ENCODE assay signal across 8 cellular contexts in the genomic region with DNA sequence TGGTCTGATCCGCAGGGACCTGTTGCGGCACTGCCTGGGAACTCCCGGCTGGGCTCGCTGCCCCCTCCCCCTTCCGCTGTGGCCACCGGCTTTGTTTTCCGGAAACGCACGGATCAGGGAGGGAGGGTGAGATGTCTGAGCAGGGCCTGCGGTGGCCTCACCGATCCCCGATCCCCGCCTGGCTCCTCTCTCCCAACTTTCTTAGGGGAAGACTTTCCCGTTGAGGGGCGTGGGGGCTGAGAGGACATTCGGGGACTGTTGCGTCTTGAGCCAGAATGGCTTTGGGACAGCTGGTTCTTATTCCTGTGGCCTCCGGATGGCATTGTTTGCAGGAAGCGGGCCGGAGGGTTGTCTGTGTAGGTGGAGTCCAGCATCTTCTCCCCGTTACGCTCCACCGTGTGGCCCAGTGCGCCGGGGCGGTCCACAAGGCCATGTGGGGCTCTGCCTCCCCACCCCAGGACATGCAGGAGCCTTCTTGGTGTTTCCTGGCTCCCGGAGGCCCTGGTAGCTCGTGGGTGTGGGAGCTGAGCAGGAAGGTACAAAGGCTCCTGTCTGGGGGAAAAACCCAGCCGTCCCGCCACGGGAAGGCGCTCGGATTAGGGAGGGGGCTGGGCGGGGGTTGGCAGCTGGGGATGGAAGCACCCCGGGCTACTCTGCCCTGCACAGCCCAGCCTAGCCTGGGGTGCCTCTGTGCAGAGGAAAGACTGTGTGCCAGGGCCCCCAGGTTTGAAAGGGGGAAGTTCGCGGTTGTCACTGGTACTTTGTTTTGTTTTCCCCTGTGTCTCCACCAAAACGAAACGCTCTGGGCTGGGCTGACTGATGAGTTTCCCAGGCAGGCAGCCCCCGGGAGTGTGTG. TPM values are rescaled to one million over a fixed set of nuclear protein-coding genes. Genes with fewer than 3 reads are reported as not detected.
DNase-seq lines count a peak whose midpoint lies in the region; ATAC-seq, FAIRE-seq and TF ChIP-seq lines count a peak whose summit lies in the region.

No MANE protein-coding gene starts in this region.

- TF ChIP-seq CTCF in glutamatergic neuron (IDR thresholded peaks at IDR 0.05; ENCODE audit: partially characterized antibody, unreplicated experiment) (no peak), pancreas (IDR thresholded peaks at IDR 0.05) (no peak), tibial artery (IDR thresholded peaks at IDR 0.05) (no peak)

- WGBS in HUES64, result 2% methylated on average over 36 of the region's 40 CpGs
- 1 to 2% methylated on average over 37 to 40 of the region's 40 CpGs for WGBS in pancreas, 2 donors

- H3K4me1 ChIP-seq in ES-I3 (ENCODE audit: insufficient read depth, low read length) (peaks cover 6% of the 10 kb centered on the region; the same call in 1 of the 2 replicates), HUES64 (ENCODE audit: insufficient read depth, low read length) (peaks cover 10% of the 10 kb centered on the region), pancreas (peaks cover 0 to 10% (median 8%) of the 10 kb centered on the region in 3 donors), tibial artery (peaks cover 4 to 45% (median 27%) of the 10 kb centered on the region in 4 donors)

- H3K36me3 Mint-ChIP-seq in activated naive CD8-positive, alpha-beta T cell treated with anti-CD3 and anti-CD28 coated beads for 36 hours, result peaks cover 2% of the 10 kb centered on the region
- no peaks in the 10 kb centered on the region for H3K36me3 Mint-ChIP-seq in glutamatergic neuron (ENCODE audit: unreplicated experiment)

- peak overlapping the region; percentile 97 for H3K4me3 ChIP-seq in HUES64 (ENCODE audit: low read length)
- peak overlapping the region; percentile 35 to 86 (median 70) for H3K4me3 ChIP-seq in pancreas
- H3K4me3 ChIP-seq in tibial artery, result peak overlapping the region; percentile 83

- H3K9ac ChIP-seq in ES-I3 (ENCODE audit: low read depth, low read length) (peak overlapping the region; percentile 82), HUES64 (ENCODE audit: low read depth, low read length) (peak overlapping the region; percentile 83)

- H3K4me3 Mint-ChIP-seq in activated naive CD8-positive, alpha-beta T cell treated with anti-CD3 and anti-CD28 coated beads for 36 hours, result peak overlapping the region; percentile 91
- peak overlapping the region; percentile 94 for H3K4me3 Mint-ChIP-seq in glutamatergic neuron (ENCODE audit: unreplicated experiment)

- intact Hi-C loops in pancreas (cut with DNase I), result no loop called here
- intact Hi-C loops in tibial artery (cut with DNase I; ENCODE audit: low total_unique reads), result no loop called here

- FAIRE-seq in pancreas (lab: Jason Lieb, UNC), result no peak

- peak overlapping the region; percentile 89 for H3K27ac Mint-ChIP-seq in activated naive CD8-positive, alpha-beta T cell treated with anti-CD3 and anti-CD28 coated beads for 36 hours
- peak overlapping the region; percentile 91 for H3K27ac Mint-ChIP-seq in glutamatergic neuron (ENCODE audit: unreplicated experiment)

- no peaks in the 10 kb centered on the region for H3K36me3 ChIP-seq in ES-I3 (ENCODE audit: insufficient read depth, low read length)
- no peaks in the 10 kb centered on the region for H3K36me3 ChIP-seq in HUES64 (ENCODE audit: insufficient read depth, low read length)
- no peaks in the 10 kb centered on the region for H3K36me3 ChIP-seq in pancreas
- H3K36me3 ChIP-seq in tibial artery, result no peaks in the 10 kb centered on the region

- H3K9me3 ChIP-seq in ES-I3 (ENCODE audit: control insufficient read depth, insufficient read depth, low read length), result no peaks in the 10 kb centered on the region
- H3K9me3 ChIP-seq in HUES64 (ENCODE audit: insufficient read depth, low read depth, low read length), result no peaks in the 10 kb centered on the region
- no peaks in the 10 kb centered on the region for H3K9me3 ChIP-seq in pancreas
- H3K9me3 ChIP-seq in tibial artery, result no peaks in the 10 kb centered on the region

- peaks cover 31% of the 10 kb centered on the region for H3K4me1 Mint-ChIP-seq in activated naive CD8-positive, alpha-beta T cell treated with anti-CD3 and anti-CD28 coated beads for 36 hours
- H3K4me1 Mint-ChIP-seq in glutamatergic neuron (ENCODE audit: low read depth, unreplicated experiment), result peaks cover 13% of the 10 kb centered on the region

- DNase-seq in SK-N-DZ (ENCODE audit: low spot score) (peak; percentile 60), glutamatergic neuron (peak; percentile 88), pancreas (peak; percentile 76 to 89 (median 81)), tibial artery (peak; percentile 65 to 86)
- peak; percentile 81 for DNase-seq in activated naive CD8-positive, alpha-beta T cell treated with anti-CD3 and anti-CD28 coated beads for 36 hours

- H3K9me3 Mint-ChIP-seq in activated naive CD8-positive, alpha-beta T cell treated with anti-CD3 and anti-CD28 coated beads for 36 hours, result no peaks in the 10 kb centered on the region
- peaks cover 13% of the 10 kb centered on the region for H3K9me3 Mint-ChIP-seq in glutamatergic neuron (ENCODE audit: unreplicated experiment)

- peak overlapping the region; percentile 92 for H3K27ac ChIP-seq in HUES64 (ENCODE audit: low read depth, low read length)
- H3K27ac ChIP-seq in pancreas, result peak overlapping the region; percentile 47 to 85 (median 71)
- H3K27ac ChIP-seq in tibial artery, result peak overlapping the region; percentile 97 to 99

- no peaks in the 10 kb centered on the region for H3K27me3 Mint-ChIP-seq in activated naive CD8-positive, alpha-beta T cell treated with anti-CD3 and anti-CD28 coated beads for 36 hours
- peaks cover 14% of the 10 kb centered on the region for H3K27me3 Mint-ChIP-seq in glutamatergic neuron (ENCODE audit: unreplicated experiment)

- ATAC-seq in pancreas (peak; percentile 62 to 83 (median 76)), GM19351 (IDR thresholded peaks at IDR 0.05; ENCODE audit: unreplicated experiment) (no peak)

- H3K27me3 ChIP-seq in HUES64 (ENCODE audit: insufficient read depth, low read length) (no peaks in the 10 kb centered on the region), pancreas (no peaks in the 10 kb centered on the region), tibial artery (no peaks in the 10 kb centered on the region)

RNA-seq across cellular contexts. Expression of gene CSNK1G2, which starts 1.3 kb away (rescaled TPM):
- polyA plus RNA-seq in HUES64 (2013, experiment 1 of 2), result 82.3 TPM
- polyA plus RNA-seq in HUES64 (2013, experiment 2 of 2), result 92.0 TPM
- polyA plus RNA-seq in SK-N-DZ (2014; cell fraction: cytosol; rRNA removed), result 89.9 and 99.4 TPM in 2 replicates
- 481 and 510 TPM in 2 replicates for polyA plus RNA-seq in SK-N-DZ (2014; cell fraction: nucleus; rRNA removed)
- total RNA-seq in activated naive CD8-positive, alpha-beta T cell treated with anti-CD3 and anti-CD28 coated beads for 36 hours, result 10 to 100 TPM; 50.7 to 51.1 TPM
- total RNA-seq in glutamatergic neuron (ENCODE audit: unreplicated experiment) (104 TPM), pancreas (10 to 100 TPM; 20.7 to 33.0 (median 26.0) TPM)
- polyA plus RNA-seq in pancreas, result 10 to 100 TPM; 68.0 to 69.4 TPM

RNA-seq across cellular contexts. Expression of gene ADAT3, which starts 37.1 kb away (rescaled TPM):
- polyA plus RNA-seq in HUES64 (2013, experiment 1 of 2), result 4.1 TPM
- 4.1 TPM for polyA plus RNA-seq in HUES64 (2013, experiment 2 of 2)
- polyA plus RNA-seq in SK-N-DZ (2014; cell fraction: cytosol; rRNA removed), result 6.3 and 9.5 TPM in 2 replicates
- 6.1 and 7.3 TPM in 2 replicates for polyA plus RNA-seq in SK-N-DZ (2014; cell fraction: nucleus; rRNA removed)
- 1 to 10 TPM; 5.7 to 5.9 TPM for total RNA-seq in activated naive CD8-positive, alpha-beta T cell treated with anti-CD3 and anti-CD28 coated beads for 36 hours
- total RNA-seq in glutamatergic neuron (ENCODE audit: unreplicated experiment) (10.9 TPM), pancreas (1 to 10 TPM; 2.0 to 6.5 (median 4.5) TPM)
- polyA plus RNA-seq in pancreas, result 10 to 100 TPM in 1 of 2 donors, 1 to 10 TPM in 1; 5.2 to 10.1 TPM

RNA-seq across cellular contexts. Expression of gene SCAMP4, which starts 37.1 kb away (rescaled TPM):
- polyA plus RNA-seq in HUES64 (2013, experiment 1 of 2), result 31.7 TPM
- polyA plus RNA-seq in HUES64 (2013, experiment 2 of 2), result 32.5 TPM
- 48.3 and 92.0 TPM in 2 replicates for polyA plus RNA-seq in SK-N-DZ (2014; cell fraction: cytosol; rRNA removed)
- 30.7 and 30.8 TPM in 2 replicates for polyA plus RNA-seq in SK-N-DZ (2014; cell fraction: nucleus; rRNA removed)
- total RNA-seq in activated naive CD8-positive, alpha-beta T cell treated with anti-CD3 and anti-CD28 coated beads for 36 hours, result 10 to 100 TPM; 31.0 to 35.0 TPM
- total RNA-seq in glutamatergic neuron (ENCODE audit: unreplicated experiment) (66.3 TPM), pancreas (10 to 100 TPM; 23.0 to 52.2 (median 30.7) TPM)
- 10 to 100 TPM; 40.8 to 49.3 TPM for polyA plus RNA-seq in pancreas

RNA-seq across cellular contexts. Expression of gene ABHD17A, which starts 57.0 kb away (rescaled TPM):
- 31.8 TPM for polyA plus RNA-seq in HUES64 (2013, experiment 1 of 2)
- polyA plus RNA-seq in HUES64 (2013, experiment 2 of 2), result 31.0 TPM
- polyA plus RNA-seq in SK-N-DZ (2014; cell fraction: cytosol; rRNA removed), result 73.8 and 89.9 TPM in 2 replicates
- 197 and 240 TPM in 2 replicates for polyA plus RNA-seq in SK-N-DZ (2014; cell fraction: nucleus; rRNA removed)
- 100 to 1,000 TPM in 1 of 2 experiments, 10 to 100 TPM in 1; 98.7 to 106 TPM for total RNA-seq in activated naive CD8-positive, alpha-beta T cell treated with anti-CD3 and anti-CD28 coated beads for 36 hours
- total RNA-seq in glutamatergic neuron (ENCODE audit: unreplicated experiment) (75.1 TPM), pancreas (10 to 100 TPM; 21.1 to 30.8 (median 24.4) TPM)
- 10 to 100 TPM; 62.4 to 71.0 TPM for polyA plus RNA-seq in pancreas
